Comparison of ENCODE assay signal across 1 cellular context in the genomic region with DNA sequence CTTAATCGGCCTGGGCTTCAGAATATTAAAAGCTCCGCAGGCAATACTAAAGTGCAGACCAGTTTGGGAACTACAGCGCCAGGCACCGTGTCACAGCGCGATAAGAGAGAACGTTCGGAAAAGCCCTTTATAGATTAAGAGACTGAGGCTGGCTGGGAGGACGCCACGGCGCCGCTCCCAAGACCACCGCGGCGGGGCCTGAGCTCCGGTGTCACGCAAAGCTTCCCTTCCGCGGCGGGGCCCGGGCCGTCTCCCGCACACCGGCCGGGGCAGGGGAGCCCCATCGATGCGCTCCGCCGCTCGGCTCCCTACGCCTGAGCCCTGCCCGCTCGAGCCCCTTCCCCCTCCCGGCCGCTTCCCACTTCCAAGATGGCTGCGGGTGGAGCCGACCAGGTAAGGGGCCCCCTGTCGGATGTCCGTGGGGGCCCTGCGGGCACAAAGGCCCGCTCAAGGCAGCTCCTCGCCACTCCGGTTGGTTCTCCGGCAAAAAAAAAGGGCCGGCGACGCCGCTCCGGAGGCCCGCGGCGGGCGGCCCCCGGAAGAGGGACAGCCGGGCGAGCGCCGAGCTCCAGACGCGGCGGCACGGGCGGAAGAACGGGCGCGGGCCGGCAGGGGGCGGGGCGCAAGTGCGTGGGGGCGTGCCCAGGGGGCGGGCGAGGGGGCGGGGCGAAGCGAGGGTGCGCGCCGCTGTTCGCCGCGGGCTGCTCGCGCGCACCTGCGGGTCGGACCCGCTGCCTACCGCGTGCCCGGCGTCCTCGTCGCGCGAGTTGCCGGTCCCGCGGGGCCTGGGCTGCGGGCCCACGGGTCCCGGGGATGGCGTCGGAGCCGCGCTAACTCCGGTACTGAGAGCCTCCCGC.
TF ChIP-seq lines count a peak whose summit lies in the region.

A gene with protein sequence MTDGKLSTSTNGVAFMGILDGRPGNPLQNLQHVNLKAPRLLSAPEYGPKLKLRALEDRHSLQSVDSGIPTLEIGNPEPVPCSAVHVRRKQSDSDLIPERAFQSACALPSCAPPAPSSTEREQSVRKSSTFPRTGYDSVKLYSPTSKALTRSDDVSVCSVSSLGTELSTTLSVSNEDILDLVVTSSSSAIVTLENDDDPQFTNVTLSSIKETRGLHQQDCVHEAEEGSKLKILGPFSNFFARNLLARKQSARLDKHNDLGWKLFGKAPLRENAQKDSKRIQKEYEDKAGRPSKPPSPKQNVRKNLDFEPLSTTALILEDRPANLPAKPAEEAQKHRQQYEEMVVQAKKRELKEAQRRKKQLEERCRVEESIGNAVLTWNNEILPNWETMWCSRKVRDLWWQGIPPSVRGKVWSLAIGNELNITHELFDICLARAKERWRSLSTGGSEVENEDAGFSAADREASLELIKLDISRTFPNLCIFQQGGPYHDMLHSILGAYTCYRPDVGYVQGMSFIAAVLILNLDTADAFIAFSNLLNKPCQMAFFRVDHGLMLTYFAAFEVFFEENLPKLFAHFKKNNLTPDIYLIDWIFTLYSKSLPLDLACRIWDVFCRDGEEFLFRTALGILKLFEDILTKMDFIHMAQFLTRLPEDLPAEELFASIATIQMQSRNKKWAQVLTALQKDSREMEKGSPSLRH (plus strand): TSS at position 714 of the 857 bp plus-strand sequence. CDS start 13,564 bp downstream, outside the sequence.

TF ChIP-seq in K562, 482 proteins besides CTCF, POLR2A, EP300 and RAD21 (continued from another document and continues in another):
- TF ChIP-seq, protein P1, sequence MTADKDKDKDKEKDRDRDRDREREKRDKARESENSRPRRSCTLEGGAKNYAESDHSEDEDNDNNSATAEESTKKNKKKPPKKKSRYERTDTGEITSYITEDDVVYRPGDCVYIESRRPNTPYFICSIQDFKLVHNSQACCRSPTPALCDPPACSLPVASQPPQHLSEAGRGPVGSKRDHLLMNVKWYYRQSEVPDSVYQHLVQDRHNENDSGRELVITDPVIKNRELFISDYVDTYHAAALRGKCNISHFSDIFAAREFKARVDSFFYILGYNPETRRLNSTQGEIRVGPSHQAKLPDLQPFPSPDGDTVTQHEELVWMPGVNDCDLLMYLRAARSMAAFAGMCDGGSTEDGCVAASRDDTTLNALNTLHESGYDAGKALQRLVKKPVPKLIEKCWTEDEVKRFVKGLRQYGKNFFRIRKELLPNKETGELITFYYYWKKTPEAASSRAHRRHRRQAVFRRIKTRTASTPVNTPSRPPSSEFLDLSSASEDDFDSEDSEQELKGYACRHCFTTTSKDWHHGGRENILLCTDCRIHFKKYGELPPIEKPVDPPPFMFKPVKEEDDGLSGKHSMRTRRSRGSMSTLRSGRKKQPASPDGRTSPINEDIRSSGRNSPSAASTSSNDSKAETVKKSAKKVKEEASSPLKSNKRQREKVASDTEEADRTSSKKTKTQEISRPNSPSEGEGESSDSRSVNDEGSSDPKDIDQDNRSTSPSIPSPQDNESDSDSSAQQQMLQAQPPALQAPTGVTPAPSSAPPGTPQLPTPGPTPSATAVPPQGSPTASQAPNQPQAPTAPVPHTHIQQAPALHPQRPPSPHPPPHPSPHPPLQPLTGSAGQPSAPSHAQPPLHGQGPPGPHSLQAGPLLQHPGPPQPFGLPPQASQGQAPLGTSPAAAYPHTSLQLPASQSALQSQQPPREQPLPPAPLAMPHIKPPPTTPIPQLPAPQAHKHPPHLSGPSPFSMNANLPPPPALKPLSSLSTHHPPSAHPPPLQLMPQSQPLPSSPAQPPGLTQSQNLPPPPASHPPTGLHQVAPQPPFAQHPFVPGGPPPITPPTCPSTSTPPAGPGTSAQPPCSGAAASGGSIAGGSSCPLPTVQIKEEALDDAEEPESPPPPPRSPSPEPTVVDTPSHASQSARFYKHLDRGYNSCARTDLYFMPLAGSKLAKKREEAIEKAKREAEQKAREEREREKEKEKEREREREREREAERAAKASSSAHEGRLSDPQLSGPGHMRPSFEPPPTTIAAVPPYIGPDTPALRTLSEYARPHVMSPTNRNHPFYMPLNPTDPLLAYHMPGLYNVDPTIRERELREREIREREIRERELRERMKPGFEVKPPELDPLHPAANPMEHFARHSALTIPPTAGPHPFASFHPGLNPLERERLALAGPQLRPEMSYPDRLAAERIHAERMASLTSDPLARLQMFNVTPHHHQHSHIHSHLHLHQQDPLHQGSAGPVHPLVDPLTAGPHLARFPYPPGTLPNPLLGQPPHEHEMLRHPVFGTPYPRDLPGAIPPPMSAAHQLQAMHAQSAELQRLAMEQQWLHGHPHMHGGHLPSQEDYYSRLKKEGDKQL (CRISPR knock-in tag; IDR thresholded peaks at IDR 0.05; ENCODE audit: borderline replicate concordance) = no peak
- TF ChIP-seq MXI1 (IDR thresholded peaks at IDR 0.05; ENCODE audit: low read depth, low read length) (no peak), ZEB2 (IDR thresholded peaks at IDR 0.05) (no peak), PYGO2 (tag; IDR thresholded peaks at IDR 0.05) (no peak), ZNF253 (CRISPR knock-in tag; conservative IDR thresholded peaks at IDR 0.05) (no peak), FOXK2 (conservative IDR thresholded peaks at IDR 0.05 in 1 of 2, IDR thresholded peaks at IDR 0.05 in 1 of 2; ENCODE audit: low read depth in 2 of 2) (no peak), CXXC5 (CRISPR knock-in tag; IDR thresholded peaks at IDR 0.05) (peak; percentile 98), PHB (CRISPR knock-in tag; IDR thresholded peaks at IDR 0.05) (no peak), CCAR2 (IDR thresholded peaks at IDR 0.05; ENCODE audit: low read depth, low read length) (no peak), DDX20 (tag; IDR thresholded peaks at IDR 0.05; ENCODE audit: low read depth) (no peak), PTRF (tag; IDR thresholded peaks at IDR 0.05) (no peak), ZNF561 (CRISPR knock-in tag; conservative IDR thresholded peaks at IDR 0.05) (no peak), CTBP1 (IDR thresholded peaks at IDR 0.05; ENCODE audit: borderline replicate concordance) (peak; percentile 77), JUNB (CRISPR knock-in tag; conservative IDR thresholded peaks at IDR 0.05) (no peak), SMARCC2 (IDR thresholded peaks at IDR 0.05; ENCODE audit: low read depth) (no peak), ERF (CRISPR knock-in tag; IDR thresholded peaks at IDR 0.05) (no peak), JUND (IDR thresholded peaks at IDR 0.05; ENCODE audit: borderline replicate concordance, low read depth, low read length) (0 out of 2 replicates have a peak, but pooled peaks have one; percentile 25), JUND (tag; IDR thresholded peaks at IDR 0.05; ENCODE audit: borderline replicate concordance, low read depth, low read length) (no peak; the same call in 2 of the 3 replicates), CHCHD3 (CRISPR knock-in tag; IDR thresholded peaks at IDR 0.05) (no peak), SRSF7 (optimal IDR thresholded peaks at IDR 0.05; ENCODE audit: low read depth, low read length) (no peak), KDM2B (CRISPR knock-in tag; IDR thresholded peaks at IDR 0.05) (peak; percentile 47), RBM14 (IDR thresholded peaks at IDR 0.05; ENCODE audit: borderline replicate concordance, insufficient read depth, low read depth, low read length) (0 out of 2 replicates have a peak, but pooled peaks have one; percentile 53), MYBL2 (IDR thresholded peaks at IDR 0.05; ENCODE audit: low read depth) (no peak), MYBL2 (CRISPR knock-in tag; IDR thresholded peaks at IDR 0.05; ENCODE audit: borderline replicate concordance) (no peak), MCM3 (IDR thresholded peaks at IDR 0.05) (no peak), RFX5 (IDR thresholded peaks at IDR 0.05; ENCODE audit: low read depth, low read length) (no peak), ZBTB8A (IDR thresholded peaks at IDR 0.05; ENCODE audit: partially characterized antibody) (no peak)
- TF ChIP-seq, protein P2, sequence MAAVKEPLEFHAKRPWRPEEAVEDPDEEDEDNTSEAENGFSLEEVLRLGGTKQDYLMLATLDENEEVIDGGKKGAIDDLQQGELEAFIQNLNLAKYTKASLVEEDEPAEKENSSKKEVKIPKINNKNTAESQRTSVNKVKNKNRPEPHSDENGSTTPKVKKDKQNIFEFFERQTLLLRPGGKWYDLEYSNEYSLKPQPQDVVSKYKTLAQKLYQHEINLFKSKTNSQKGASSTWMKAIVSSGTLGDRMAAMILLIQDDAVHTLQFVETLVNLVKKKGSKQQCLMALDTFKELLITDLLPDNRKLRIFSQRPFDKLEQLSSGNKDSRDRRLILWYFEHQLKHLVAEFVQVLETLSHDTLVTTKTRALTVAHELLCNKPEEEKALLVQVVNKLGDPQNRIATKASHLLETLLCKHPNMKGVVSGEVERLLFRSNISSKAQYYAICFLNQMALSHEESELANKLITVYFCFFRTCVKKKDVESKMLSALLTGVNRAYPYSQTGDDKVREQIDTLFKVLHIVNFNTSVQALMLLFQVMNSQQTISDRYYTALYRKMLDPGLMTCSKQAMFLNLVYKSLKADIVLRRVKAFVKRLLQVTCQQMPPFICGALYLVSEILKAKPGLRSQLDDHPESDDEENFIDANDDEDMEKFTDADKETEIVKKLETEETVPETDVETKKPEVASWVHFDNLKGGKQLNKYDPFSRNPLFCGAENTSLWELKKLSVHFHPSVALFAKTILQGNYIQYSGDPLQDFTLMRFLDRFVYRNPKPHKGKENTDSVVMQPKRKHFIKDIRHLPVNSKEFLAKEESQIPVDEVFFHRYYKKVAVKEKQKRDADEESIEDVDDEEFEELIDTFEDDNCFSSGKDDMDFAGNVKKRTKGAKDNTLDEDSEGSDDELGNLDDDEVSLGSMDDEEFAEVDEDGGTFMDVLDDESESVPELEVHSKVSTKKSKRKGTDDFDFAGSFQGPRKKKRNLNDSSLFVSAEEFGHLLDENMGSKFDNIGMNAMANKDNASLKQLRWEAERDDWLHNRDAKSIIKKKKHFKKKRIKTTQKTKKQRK (IDR thresholded peaks at IDR 0.05; ENCODE audit: borderline replicate concordance, low read depth, low read length) = no peak
- TF ChIP-seq, protein P3, sequence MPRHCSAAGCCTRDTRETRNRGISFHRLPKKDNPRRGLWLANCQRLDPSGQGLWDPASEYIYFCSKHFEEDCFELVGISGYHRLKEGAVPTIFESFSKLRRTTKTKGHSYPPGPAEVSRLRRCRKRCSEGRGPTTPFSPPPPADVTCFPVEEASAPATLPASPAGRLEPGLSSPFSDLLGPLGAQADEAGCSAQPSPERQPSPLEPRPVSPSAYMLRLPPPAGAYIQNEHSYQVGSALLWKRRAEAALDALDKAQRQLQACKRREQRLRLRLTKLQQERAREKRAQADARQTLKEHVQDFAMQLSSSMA (CRISPR knock-in tag; IDR thresholded peaks at IDR 0.05) = no peak
- TF ChIP-seq, protein P4, sequence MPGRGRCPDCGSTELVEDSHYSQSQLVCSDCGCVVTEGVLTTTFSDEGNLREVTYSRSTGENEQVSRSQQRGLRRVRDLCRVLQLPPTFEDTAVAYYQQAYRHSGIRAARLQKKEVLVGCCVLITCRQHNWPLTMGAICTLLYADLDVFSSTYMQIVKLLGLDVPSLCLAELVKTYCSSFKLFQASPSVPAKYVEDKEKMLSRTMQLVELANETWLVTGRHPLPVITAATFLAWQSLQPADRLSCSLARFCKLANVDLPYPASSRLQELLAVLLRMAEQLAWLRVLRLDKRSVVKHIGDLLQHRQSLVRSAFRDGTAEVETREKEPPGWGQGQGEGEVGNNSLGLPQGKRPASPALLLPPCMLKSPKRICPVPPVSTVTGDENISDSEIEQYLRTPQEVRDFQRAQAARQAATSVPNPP (IDR thresholded peaks at IDR 0.05; ENCODE audit: borderline replicate concordance, insufficient read depth, insufficient read length) = no peak
- TF ChIP-seq, protein P5, sequence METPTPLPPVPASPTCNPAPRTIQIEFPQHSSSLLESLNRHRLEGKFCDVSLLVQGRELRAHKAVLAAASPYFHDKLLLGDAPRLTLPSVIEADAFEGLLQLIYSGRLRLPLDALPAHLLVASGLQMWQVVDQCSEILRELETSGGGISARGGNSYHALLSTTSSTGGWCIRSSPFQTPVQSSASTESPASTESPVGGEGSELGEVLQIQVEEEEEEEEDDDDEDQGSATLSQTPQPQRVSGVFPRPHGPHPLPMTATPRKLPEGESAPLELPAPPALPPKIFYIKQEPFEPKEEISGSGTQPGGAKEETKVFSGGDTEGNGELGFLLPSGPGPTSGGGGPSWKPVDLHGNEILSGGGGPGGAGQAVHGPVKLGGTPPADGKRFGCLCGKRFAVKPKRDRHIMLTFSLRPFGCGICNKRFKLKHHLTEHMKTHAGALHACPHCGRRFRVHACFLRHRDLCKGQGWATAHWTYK (CRISPR knock-in tag; IDR thresholded peaks at IDR 0.05) = peak; percentile 45
- TF ChIP-seq, protein P6, sequence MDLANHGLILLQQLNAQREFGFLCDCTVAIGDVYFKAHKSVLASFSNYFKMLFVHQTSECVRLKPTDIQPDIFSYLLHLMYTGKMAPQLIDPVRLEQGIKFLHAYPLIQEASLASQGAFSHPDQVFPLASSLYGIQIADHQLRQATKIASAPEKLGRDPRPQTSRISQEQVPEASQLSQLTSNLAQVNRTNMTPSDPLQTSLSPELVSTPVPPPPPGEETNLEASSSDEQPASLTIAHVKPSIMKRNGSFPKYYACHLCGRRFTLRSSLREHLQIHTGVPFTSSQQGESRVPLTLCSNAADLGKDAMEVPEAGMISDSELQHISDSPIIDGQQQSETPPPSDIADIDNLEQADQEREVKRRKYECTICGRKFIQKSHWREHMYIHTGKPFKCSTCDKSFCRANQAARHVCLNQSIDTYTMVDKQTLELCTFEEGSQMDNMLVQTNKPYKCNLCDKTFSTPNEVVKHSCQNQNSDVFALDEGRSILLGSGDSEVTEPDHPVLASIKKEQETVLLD (IDR thresholded peaks at IDR 0.05) = no peak
- TF ChIP-seq, protein P7, sequence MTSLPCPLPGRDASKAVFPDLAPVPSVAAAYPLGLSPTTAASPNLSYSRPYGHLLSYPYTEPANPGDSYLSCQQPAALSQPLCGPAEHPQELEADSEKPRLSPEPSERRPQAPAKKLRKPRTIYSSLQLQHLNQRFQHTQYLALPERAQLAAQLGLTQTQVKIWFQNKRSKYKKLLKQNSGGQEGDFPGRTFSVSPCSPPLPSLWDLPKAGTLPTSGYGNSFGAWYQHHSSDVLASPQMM (CRISPR knock-in tag; IDR thresholded peaks at IDR 0.05) = no peak
